In genomic region chr19:40721140-40721486, GRCh38 we compare ENCODE assay signal across 10 cellular contexts. TPM values are rescaled to one million over a fixed set of nuclear protein-coding genes. Genes with fewer than 3 reads are reported as not detected.
A peak's percentile ranks its signal among the peaks of the same experiment; 100 is the strongest.
DNase-seq lines count a peak whose midpoint lies in the region; ATAC-seq, FAIRE-seq and TF ChIP-seq lines count a peak whose summit lies in the region.
"Had no signal": no experiment of that assay in that cellular context is flagged by ENCODE, and none has a peak within 500 bp of the region (broad histone marks: within the 10 kb centered on the region; RNA-seq: fewer than 3 reads in every experiment).

No MANE protein-coding gene starts in this region.

- intact Hi-C loops in Calu3 (cut with micrococcal nuclease; ENCODE audit: unreplicated experiment) (no loop called here), MCF 10A (cut with micrococcal nuclease) (no loop called here), kidney (cut with DNase I) (no loop called here)

- TF ChIP-seq CTCF in Calu3 (IDR thresholded peaks at IDR 0.05; ENCODE audit: unreplicated experiment) (no peak), MCF 10A (IDR thresholded peaks at IDR 0.05; ENCODE audit: unreplicated experiment) (no peak), kidney (IDR thresholded peaks at IDR 0.05; ENCODE audit: borderline replicate concordance, extremely low read depth, insufficient read depth) (no peak)

- H3K27me3 Mint-ChIP-seq in Calu3 (ENCODE audit: unreplicated experiment) (no peaks in the 10 kb centered on the region), MCF 10A (ENCODE audit: insufficient read depth, unreplicated experiment) (no peaks in the 10 kb centered on the region)

- H3K4me3 Mint-ChIP-seq in Calu3 (ENCODE audit: low read depth, unreplicated experiment) (peak overlapping the region; percentile 78), MCF 10A (ENCODE audit: unreplicated experiment) (peak overlapping the region; percentile 92)

- H3K27ac Mint-ChIP-seq in Calu3 (ENCODE audit: unreplicated experiment) = peak overlapping the region; percentile 93
- H3K27ac Mint-ChIP-seq in MCF 10A (ENCODE audit: low read depth, unreplicated experiment) = peak overlapping the region; percentile 95

- H3K36me3 Mint-ChIP-seq in Calu3 (ENCODE audit: insufficient read depth, unreplicated experiment) = peaks cover 94% of the 10 kb centered on the region
- peaks cover 68% of the 10 kb centered on the region for H3K36me3 Mint-ChIP-seq in MCF 10A (ENCODE audit: insufficient read depth, unreplicated experiment)

- H3K27ac ChIP-seq in kidney (ENCODE audit: low read depth in 2 of 2, low read length in 2 of 2) (peak overlapping the region; percentile 77 to 89), skeletal muscle tissue (ENCODE audit: low read depth, low read length) (peak overlapping the region; percentile 96)
- H3K27ac ChIP-seq: SK-N-MC had no signal

- no peak for FAIRE-seq in kidney (lab: Jason Lieb, UNC)

- POLR2A ChIA-PET in MCF 10A (lab: Yijun Ruan, JAX) = interaction anchor here (0.6 to 5.3 kb wide), 21 partner anchors 15 to 1329 kb away, joined by 3 to 76 read pairs (median 5); partner anchors contain the start of genes ACTMAP, EGLN2, NUMBL and RAB4B

- no peaks in the 10 kb centered on the region for H3K27me3 ChIP-seq in skeletal muscle tissue (ENCODE audit: control insufficient read depth in 3 of 3, insufficient read depth in 3 of 3, low read length in 3 of 3)

- H3K9me3 Mint-ChIP-seq in Calu3 (ENCODE audit: low read depth, unreplicated experiment) (peaks cover 3% of the 10 kb centered on the region), MCF 10A (ENCODE audit: unreplicated experiment) (no peaks in the 10 kb centered on the region)

- BruUV-seq in Calu3 (replicated peaks; lab: Mats Ljungman, UMichigan) (no TSS peak), MCF 10A (replicated peaks; lab: Mats Ljungman, UMichigan) (TSS peak; percentile 3)

- peak overlapping the region in 1 of 2 donors; percentile 48 for H3K9ac ChIP-seq in kidney (ENCODE audit: low read length in 2 of 2)
- H3K9ac ChIP-seq in skeletal muscle tissue (ENCODE audit: low read depth in 1 of 3, low read length in 3 of 3) = no peak overlapping the region

- CTCF ChIA-PET in Calu3 (lab: Charles Lee) = interaction anchor here (0.6 kb wide), 1 partner anchor 487 kb away, joined by 3 read pairs; no protein-coding TSS in a partner anchor
- CTCF ChIA-PET in MCF 10A (lab: Yijun Ruan, JAX) = interaction anchor here (1.0 to 1.1 kb wide), 3 partner anchors 15 to 61 kb away, joined by 3 read pairs; no protein-coding TSS in a partner anchor

- H3K4me3 ChIP-seq in kidney (ENCODE audit: low read length in 2 of 2) = peak overlapping the region; percentile 44 to 60
- H3K4me3 ChIP-seq in skeletal muscle tissue (ENCODE audit: low read length in 3 of 3) = peak overlapping the region in 1 of 3 donors; percentile 59
- H3K4me3 ChIP-seq: SK-N-MC had no signal

- H3K9me3 ChIP-seq in kidney (ENCODE audit: control insufficient read depth in 1 of 2, low read length in 2 of 2) (no peaks in the 10 kb centered on the region), skeletal muscle tissue (ENCODE audit: control insufficient read depth in 3 of 3, low read length in 3 of 3) (no peaks in the 10 kb centered on the region)

- H3K4me1 ChIP-seq in kidney (ENCODE audit: control insufficient read depth in 1 of 2, insufficient read depth in 1 of 2, low read depth in 1 of 2, low read length in 2 of 2) (peaks cover 13 to 25% of the 10 kb centered on the region in 2 donors), skeletal muscle tissue (ENCODE audit: control insufficient read depth in 3 of 3, insufficient read depth in 3 of 3, low read length in 3 of 3) (peaks cover 30 to 44% (median 42%) of the 10 kb centered on the region in 3 donors)

- H3K4me1 Mint-ChIP-seq in Calu3 (ENCODE audit: low read depth, unreplicated experiment) (peaks cover 36% of the 10 kb centered on the region), MCF 10A (ENCODE audit: insufficient read depth, unreplicated experiment) (peaks cover 33% of the 10 kb centered on the region)

- no peak for DNase-seq in Calu3
- no peak for DNase-seq in MCF 10A (ENCODE audit: unreplicated experiment)
- DNase-seq in kidney = no peak
- DNase-seq: DMS79 had no signal

- ATAC-seq in GM18907 (IDR thresholded peaks at IDR 0.05; ENCODE audit: unreplicated experiment) (no peak), GM18517 (IDR thresholded peaks at IDR 0.05; ENCODE audit: unreplicated experiment) (no peak), GM18519 (IDR thresholded peaks at IDR 0.05; ENCODE audit: low FRiP score, unreplicated experiment) (no peak), HG03520 (IDR thresholded peaks at IDR 0.05; ENCODE audit: unreplicated experiment) (no peak)

- H3K36me3 ChIP-seq in kidney (ENCODE audit: control insufficient read depth in 1 of 2, insufficient read depth in 2 of 2, low read length in 2 of 2) (peaks cover 9 to 16% of the 10 kb centered on the region in 2 donors), skeletal muscle tissue (ENCODE audit: control insufficient read depth in 3 of 3, insufficient read depth in 3 of 3, low read length in 3 of 3) (peaks cover 7 to 15% (median 8%) of the 10 kb centered on the region in 3 donors)

RNA-seq across cellular contexts. Expression of gene ITPKC, which starts 4.2 kb away (rescaled TPM):
- total RNA-seq in Calu3 (2022) (25.3 and 32.0 TPM in 2 replicates), MCF 10A (2022) (27.1 and 33.2 TPM in 2 replicates), kidney (27.9 TPM), skeletal muscle tissue (6.8 TPM)
- 14.3 TPM for polyA plus RNA-seq in kidney (ENCODE audit: insufficient read depth, low read depth, low replicate concordance)

RNA-seq across cellular contexts. Expression of gene COQ8B, which starts 4.4 kb away (rescaled TPM):
- total RNA-seq in Calu3 (2022) (55.9 and 62.7 TPM in 2 replicates), MCF 10A (2022) (41.7 and 46.7 TPM in 2 replicates), kidney (55.3 TPM), skeletal muscle tissue (19.3 TPM)
- polyA plus RNA-seq in kidney (ENCODE audit: insufficient read depth, low read depth, low replicate concordance) = 45.8 TPM

RNA-seq across cellular contexts. Expression of gene ACTMAP, which starts 29.2 kb away (rescaled TPM):
- total RNA-seq in Calu3 (2022) (17.8 and 20.2 TPM in 2 replicates), MCF 10A (2022) (19.3 and 21.2 TPM in 2 replicates), kidney (8.7 TPM), skeletal muscle tissue (under 0.01 TPM)
- polyA plus RNA-seq in kidney (ENCODE audit: insufficient read depth, low read depth, low replicate concordance) = 8.9 TPM

RNA-seq across cellular contexts. Expression of gene SNRPA, which starts 29.9 kb away (rescaled TPM):
- 95.4 and 102 TPM in 2 replicates for total RNA-seq in Calu3 (2022)
- total RNA-seq in MCF 10A (2022) = 108 and 160 TPM in 2 replicates
- total RNA-seq in kidney = 48.7 TPM
- 52.6 TPM for polyA plus RNA-seq in kidney (ENCODE audit: insufficient read depth, low read depth, low replicate concordance)
- total RNA-seq in skeletal muscle tissue = 7.8 TPM

RNA-seq across cellular contexts. Expression of gene NUMBL, which starts 30.7 kb away (rescaled TPM):
- total RNA-seq in Calu3 (2022) (21.4 and 25.3 TPM in 2 replicates), MCF 10A (2022) (18.4 and 21.1 TPM in 2 replicates), kidney (24.3 TPM), skeletal muscle tissue (9.4 TPM)
- polyA plus RNA-seq in kidney (ENCODE audit: insufficient read depth, low read depth, low replicate concordance) = 3.3 TPM
